In the genomic region with DNA sequence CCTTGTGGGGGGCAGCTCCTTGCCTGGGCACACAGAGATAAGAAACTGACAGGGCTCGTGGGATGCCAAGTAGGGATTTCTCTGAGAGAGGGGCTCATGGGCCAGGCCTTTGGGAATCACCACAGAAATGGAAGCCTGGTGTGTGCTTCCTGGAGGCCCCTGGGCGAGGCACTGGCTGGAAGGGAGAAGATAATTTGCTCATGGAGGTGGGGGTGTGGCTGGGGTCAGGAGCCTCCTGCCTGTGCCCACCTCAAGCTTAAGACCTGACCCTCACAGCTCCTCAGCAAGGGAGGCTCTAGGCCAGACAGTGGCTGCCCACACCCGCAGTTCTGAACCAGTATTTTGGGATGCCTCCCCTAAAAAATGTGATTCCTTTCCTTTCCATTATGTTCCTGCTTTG, we compare ENCODE assay signal across 19 cellular contexts. TPM values are rescaled to one million over a fixed set of nuclear protein-coding genes. Genes with fewer than 3 reads are reported as not detected.
A peak's percentile ranks its signal among the peaks of the same experiment; 100 is the strongest.
DNase-seq lines count a peak whose midpoint lies in the region; ATAC-seq and TF ChIP-seq lines count a peak whose summit lies in the region.
"Had no signal": no experiment of that assay in that cellular context is flagged by ENCODE, and none has a peak within 500 bp of the region (broad histone marks: within the 10 kb centered on the region; RNA-seq: fewer than 3 reads in every experiment).

No MANE protein-coding gene starts in this region.

- no peak overlapping the region for H3K27ac ChIP-seq in osteoblast (ENCODE audit: low read depth, low read length)
- H3K27ac ChIP-seq: 22Rv1, BLaER1, C4-2B had no signal

- peaks cover 5% of the 10 kb centered on the region for H3K4me1 ChIP-seq in osteoblast (ENCODE audit: insufficient read depth, low read length)
- H3K4me1 ChIP-seq: HAP-1 had no signal

- no peaks in the 10 kb centered on the region for H3K27me3 Mint-ChIP-seq in activated CD8-positive, alpha-beta T cell treated with anti-CD3 and anti-CD28 coated beads, Interleukin-2, amount 10 ng/mL, durations not matched to agents 7 days and 5 days (ENCODE audit: low read depth)
- no peaks in the 10 kb centered on the region for H3K27me3 Mint-ChIP-seq in activated CD8-positive, alpha-beta T cell treated with anti-CD3 and anti-CD28 coated beads for 36 hours
- no peaks in the 10 kb centered on the region for H3K27me3 Mint-ChIP-seq in stimulated activated naive B cell treated with anti-CD40 and anti-IgM and Interleukin-4, amounts not matched to agents 10 μg/mL and 1 μg/mL and 100 μg/mL, for 72 hours
- no peaks in the 10 kb centered on the region for H3K27me3 Mint-ChIP-seq in natural killer cell treated with Interleukin-12 subunit alpha and Interleukin-12 subunit beta and Interleukin-15 and Interleukin-18, amount 100 ng/mL, for 72 hours
- H3K27me3 Mint-ChIP-seq: B cell; CD4-positive, CD25-positive, alpha-beta regulatory T cell had no signal

- no peak overlapping the region for H3K4me3 Mint-ChIP-seq in activated CD8-positive, alpha-beta T cell treated with anti-CD3 and anti-CD28 coated beads, Interleukin-2, amount 10 ng/mL, durations not matched to agents 7 days and 5 days
- no peak overlapping the region for H3K4me3 Mint-ChIP-seq in activated CD8-positive, alpha-beta T cell treated with anti-CD3 and anti-CD28 coated beads for 36 hours
- no peak overlapping the region for H3K4me3 Mint-ChIP-seq in stimulated activated naive B cell treated with anti-CD40 and anti-IgM and Interleukin-4, amounts not matched to agents 10 μg/mL and 1 μg/mL and 100 μg/mL, for 72 hours
- no peak overlapping the region for H3K4me3 Mint-ChIP-seq in natural killer cell treated with Interleukin-12 subunit alpha and Interleukin-12 subunit beta and Interleukin-15 and Interleukin-18, amount 100 ng/mL, for 72 hours
- H3K4me3 Mint-ChIP-seq: B cell; CD8-positive, alpha-beta T cell; HFFc6 had no signal

- no peak overlapping the region for H2AFZ ChIP-seq in osteoblast (ENCODE audit: low read length)

- CTCF ChIA-PET in activated CD8-positive, alpha-beta T cell treated with anti-CD3 and anti-CD28 coated beads, Interleukin-2, amount 10 ng/mL, durations not matched to agents 7 days and 5 days (lab: Charles Lee) = no interaction called here
- CTCF ChIA-PET in activated CD8-positive, alpha-beta T cell treated with anti-CD3 and anti-CD28 coated beads for 36 hours (lab: Charles Lee) = no interaction called here

- no peaks in the 10 kb centered on the region for H3K27me3 ChIP-seq in osteoblast (ENCODE audit: insufficient read depth, low read length)
- H3K27me3 ChIP-seq: BLaER1 had no signal

- no peaks in the 10 kb centered on the region for H3K4me1 Mint-ChIP-seq in activated CD8-positive, alpha-beta T cell treated with anti-CD3 and anti-CD28 coated beads, Interleukin-2, amount 10 ng/mL, durations not matched to agents 7 days and 5 days (ENCODE audit: low read depth)
- no peaks in the 10 kb centered on the region for H3K4me1 Mint-ChIP-seq in activated CD8-positive, alpha-beta T cell treated with anti-CD3 and anti-CD28 coated beads for 36 hours (ENCODE audit: low read depth)
- H3K4me1 Mint-ChIP-seq in stimulated activated naive B cell treated with anti-CD40 and anti-IgM and Interleukin-4, amounts not matched to agents 10 μg/mL and 1 μg/mL and 100 μg/mL, for 72 hours = peaks cover 38 to 46% of the 10 kb centered on the region in 2 donors
- H3K4me1 Mint-ChIP-seq in natural killer cell treated with Interleukin-12 subunit alpha and Interleukin-12 subunit beta and Interleukin-15 and Interleukin-18, amount 100 ng/mL, for 72 hours (ENCODE audit: low read depth in 2 of 2) = peaks cover 0 to 6% of the 10 kb centered on the region in 2 donors
- H3K4me1 Mint-ChIP-seq: CD4-positive, CD25-positive, alpha-beta regulatory T cell had no signal

- no peaks in the 10 kb centered on the region for H4K20me1 ChIP-seq in osteoblast (ENCODE audit: insufficient read depth, low read length)

- H3K27ac Mint-ChIP-seq in activated CD8-positive, alpha-beta T cell treated with anti-CD3 and anti-CD28 coated beads, Interleukin-2, amount 10 ng/mL, durations not matched to agents 7 days and 5 days = peak overlapping the region; percentile 25
- H3K27ac Mint-ChIP-seq in activated CD8-positive, alpha-beta T cell treated with anti-CD3 and anti-CD28 coated beads for 36 hours = no peak overlapping the region
- H3K27ac Mint-ChIP-seq in stimulated activated naive B cell treated with anti-CD40 and anti-IgM and Interleukin-4, amounts not matched to agents 10 μg/mL and 1 μg/mL and 100 μg/mL, for 72 hours = peak overlapping the region; percentile 66
- H3K27ac Mint-ChIP-seq in natural killer cell treated with Interleukin-12 subunit alpha and Interleukin-12 subunit beta and Interleukin-15 and Interleukin-18, amount 100 ng/mL, for 72 hours = no peak overlapping the region
- H3K27ac Mint-ChIP-seq: B cell; CD8-positive, alpha-beta T cell; HFFc6 had no signal

- intact Hi-C loops in activated CD8-positive, alpha-beta T cell treated with anti-CD3 and anti-CD28 coated beads for 36 hours (cut with micrococcal nuclease) = no loop called here

- no peak overlapping the region for H3K4me3 ChIP-seq in osteoblast (ENCODE audit: insufficient read depth, low read length)
- H3K4me3 ChIP-seq: BLaER1, HAP-1 had no signal

- no peak for TF ChIP-seq CTCF in activated CD8-positive, alpha-beta T cell treated with anti-CD3 and anti-CD28 coated beads for 36 hours (IDR thresholded peaks at IDR 0.05)
- no peak for TF ChIP-seq CTCF in osteoblast (IDR thresholded peaks at IDR 0.05; ENCODE audit: extremely low read depth, low read depth, low read length)

- H3K9me3 ChIP-seq in osteoblast (ENCODE audit: low read depth, low read length) = no peaks in the 10 kb centered on the region
- H3K9me3 ChIP-seq: BLaER1, Caco-2, HAP-1 had no signal

- H3K36me3 Mint-ChIP-seq in activated CD8-positive, alpha-beta T cell treated with anti-CD3 and anti-CD28 coated beads, Interleukin-2, amount 10 ng/mL, durations not matched to agents 7 days and 5 days (ENCODE audit: low read depth) = peaks cover 56% of the 10 kb centered on the region
- peaks cover 30% of the 10 kb centered on the region for H3K36me3 Mint-ChIP-seq in activated CD8-positive, alpha-beta T cell treated with anti-CD3 and anti-CD28 coated beads for 36 hours (ENCODE audit: low read depth)
- H3K36me3 Mint-ChIP-seq in stimulated activated naive B cell treated with anti-CD40 and anti-IgM and Interleukin-4, amounts not matched to agents 10 μg/mL and 1 μg/mL and 100 μg/mL, for 72 hours = peaks cover 80 to 85% of the 10 kb centered on the region in 2 donors
- peaks cover 8% of the 10 kb centered on the region for H3K36me3 Mint-ChIP-seq in natural killer cell treated with Interleukin-12 subunit alpha and Interleukin-12 subunit beta and Interleukin-15 and Interleukin-18, amount 100 ng/mL, for 72 hours

- H3K4me2 ChIP-seq in osteoblast (ENCODE audit: insufficient read depth, low read length) = no peak overlapping the region
- H3K4me2 ChIP-seq: BLaER1 had no signal

- DNase-seq in activated CD8-positive, alpha-beta T cell treated with anti-CD3 and anti-CD28 coated beads, Interleukin-2, amount 10 ng/mL, durations not matched to agents 7 days and 5 days = no peak
- no peak for DNase-seq in activated CD8-positive, alpha-beta T cell treated with anti-CD3 and anti-CD28 coated beads for 36 hours
- DNase-seq in osteoblast (ENCODE audit: insufficient read length, low spot score, missing footprints) = peak; percentile 73
- DNase-seq in stimulated activated naive B cell treated with anti-CD40 and anti-IgM and Interleukin-4, amounts not matched to agents 10 μg/mL and 1 μg/mL and 100 μg/mL, for 72 hours = no peak
- DNase-seq in natural killer cell treated with Interleukin-12 subunit alpha and Interleukin-12 subunit beta and Interleukin-15 and Interleukin-18, amount 100 ng/mL, for 72 hours (ENCODE audit: low spot score) = no peak
- no peak for DNase-seq in NCI-H2029 (lab: John Stamatoyannopoulos, UW)
- DNase-seq: Caco-2; CD4-positive, CD25-positive, alpha-beta regulatory T cell; CD8-positive, alpha-beta T cell; DMS153; DND-41; GOT3; HFFc6 had no signal

- H3K36me3 ChIP-seq in osteoblast (ENCODE audit: insufficient read depth, low read length) = peaks cover 65% of the 10 kb centered on the region

- POLR2A ChIA-PET in activated CD8-positive, alpha-beta T cell treated with anti-CD3 and anti-CD28 coated beads, Interleukin-2, amount 10 ng/mL, durations not matched to agents 7 days and 5 days (lab: Charles Lee) = interaction anchor here (0.6 kb wide), 1 partner anchor 361 kb away, joined by 4 read pairs; no protein-coding TSS in a partner anchor
- POLR2A ChIA-PET in activated CD8-positive, alpha-beta T cell treated with anti-CD3 and anti-CD28 coated beads for 36 hours (lab: Charles Lee) = no interaction called here

- ATAC-seq in activated CD8-positive, alpha-beta T cell treated with anti-CD3 and anti-CD28 coated beads, Interleukin-2, amount 10 ng/mL, durations not matched to agents 7 days and 5 days = no peak
- ATAC-seq in activated CD8-positive, alpha-beta T cell treated with anti-CD3 and anti-CD28 coated beads for 36 hours = no peak
- no peak for ATAC-seq in stimulated activated naive B cell treated with anti-CD40 and anti-IgM and Interleukin-4, amounts not matched to agents 10 μg/mL and 1 μg/mL and 100 μg/mL, for 72 hours (replicated peaks)
- ATAC-seq in GM18502 (IDR thresholded peaks at IDR 0.05; ENCODE audit: poor library complexity, unreplicated experiment) = no peak
- no peak for ATAC-seq in natural killer cell treated with Interleukin-12 subunit alpha and Interleukin-12 subunit beta and Interleukin-15 and Interleukin-18, amount 100 ng/mL, for 72 hours
- ATAC-seq: CD8-positive, alpha-beta T cell had no signal

- H3K9me3 Mint-ChIP-seq in activated CD8-positive, alpha-beta T cell treated with anti-CD3 and anti-CD28 coated beads, Interleukin-2, amount 10 ng/mL, durations not matched to agents 7 days and 5 days (ENCODE audit: insufficient read depth) = no peaks in the 10 kb centered on the region
- no peaks in the 10 kb centered on the region for H3K9me3 Mint-ChIP-seq in activated CD8-positive, alpha-beta T cell treated with anti-CD3 and anti-CD28 coated beads for 36 hours
- H3K9me3 Mint-ChIP-seq in stimulated activated naive B cell treated with anti-CD40 and anti-IgM and Interleukin-4, amounts not matched to agents 10 μg/mL and 1 μg/mL and 100 μg/mL, for 72 hours = no peaks in the 10 kb centered on the region
- H3K9me3 Mint-ChIP-seq in natural killer cell treated with Interleukin-12 subunit alpha and Interleukin-12 subunit beta and Interleukin-15 and Interleukin-18, amount 100 ng/mL, for 72 hours = no peaks in the 10 kb centered on the region
- H3K9me3 Mint-ChIP-seq: CD4-positive, CD25-positive, alpha-beta regulatory T cell; CD8-positive, alpha-beta T cell; HFFc6 had no signal

- H3K79me2 ChIP-seq in osteoblast (ENCODE audit: insufficient read depth, low read length) = no peaks in the 10 kb centered on the region

RNA-seq across cellular contexts. Expression of a gene that starts 16.9 kb away (rescaled TPM):
- total RNA-seq in activated CD8-positive, alpha-beta T cell treated with anti-CD3 and anti-CD28 coated beads, Interleukin-2, amount 10 ng/mL, durations not matched to agents 7 days and 5 days = not detected
- not detected for total RNA-seq in activated CD8-positive, alpha-beta T cell treated with anti-CD3 and anti-CD28 coated beads for 36 hours
- not detected in 2 replicates for total RNA-seq in osteoblast
- under 1 TPM in 1 of 2 donors, not detected in 1; 0.29 TPM for total RNA-seq in natural killer cell treated with Interleukin-12 subunit alpha and Interleukin-12 subunit beta and Interleukin-15 and Interleukin-18, amount 100 ng/mL, for 72 hours
- total RNA-seq: Caco-2; CD4-positive, CD25-positive, alpha-beta regulatory T cell; HFFc6 had no signal

RNA-seq across cellular contexts. Expression of a gene that starts 37.4 kb away (rescaled TPM):
- 10 to 100 TPM; 45.7 TPM for total RNA-seq in activated CD8-positive, alpha-beta T cell treated with anti-CD3 and anti-CD28 coated beads, Interleukin-2, amount 10 ng/mL, durations not matched to agents 7 days and 5 days
- 10 to 100 TPM; 27.9 to 33.4 TPM for total RNA-seq in activated CD8-positive, alpha-beta T cell treated with anti-CD3 and anti-CD28 coated beads for 36 hours
- 47.1 and 47.4 TPM in 2 replicates for total RNA-seq in osteoblast
- 10 to 100 TPM; 57.3 to 62.4 TPM for total RNA-seq in natural killer cell treated with Interleukin-12 subunit alpha and Interleukin-12 subunit beta and Interleukin-15 and Interleukin-18, amount 100 ng/mL, for 72 hours

RNA-seq across cellular contexts. Expression of a gene that starts 44.8 kb away (rescaled TPM):
- 10 to 100 TPM; 54.7 to 57.4 TPM for total RNA-seq in activated CD8-positive, alpha-beta T cell treated with anti-CD3 and anti-CD28 coated beads, Interleukin-2, amount 10 ng/mL, durations not matched to agents 7 days and 5 days
- 10 to 100 TPM; 28.2 to 32.3 TPM for total RNA-seq in activated CD8-positive, alpha-beta T cell treated with anti-CD3 and anti-CD28 coated beads for 36 hours
- 14.1 and 14.5 TPM in 2 replicates for total RNA-seq in osteoblast
- total RNA-seq in natural killer cell treated with Interleukin-12 subunit alpha and Interleukin-12 subunit beta and Interleukin-15 and Interleukin-18, amount 100 ng/mL, for 72 hours = 10 to 100 TPM; 51.9 to 62.3 TPM

Comparison
In these comparisons a context has a peak if more than half of its experiments do, and no peak if none do; other contexts are left out.
1. H3K27ac Mint-ChIP-seq: peak in activated CD8-positive, alpha-beta T cell treated with anti-CD3 and anti-CD28 coated beads, Interleukin-2, amount 10 ng/mL, durations not matched to agents 7 days and 5 days (single experiment) and stimulated activated naive B cell treated with anti-CD40 and anti-IgM and Interleukin-4, amounts not matched to agents 10 μg/mL and 1 μg/mL and 100 μg/mL, for 72 hours (single experiment); none in activated CD8-positive, alpha-beta T cell treated with anti-CD3 and anti-CD28 coated beads for 36 hours (single experiment) and natural killer cell treated with Interleukin-12 subunit alpha and Interleukin-12 subunit beta and Interleukin-15 and Interleukin-18, amount 100 ng/mL, for 72 hours (0 of 2).